In the genomic region with DNA sequence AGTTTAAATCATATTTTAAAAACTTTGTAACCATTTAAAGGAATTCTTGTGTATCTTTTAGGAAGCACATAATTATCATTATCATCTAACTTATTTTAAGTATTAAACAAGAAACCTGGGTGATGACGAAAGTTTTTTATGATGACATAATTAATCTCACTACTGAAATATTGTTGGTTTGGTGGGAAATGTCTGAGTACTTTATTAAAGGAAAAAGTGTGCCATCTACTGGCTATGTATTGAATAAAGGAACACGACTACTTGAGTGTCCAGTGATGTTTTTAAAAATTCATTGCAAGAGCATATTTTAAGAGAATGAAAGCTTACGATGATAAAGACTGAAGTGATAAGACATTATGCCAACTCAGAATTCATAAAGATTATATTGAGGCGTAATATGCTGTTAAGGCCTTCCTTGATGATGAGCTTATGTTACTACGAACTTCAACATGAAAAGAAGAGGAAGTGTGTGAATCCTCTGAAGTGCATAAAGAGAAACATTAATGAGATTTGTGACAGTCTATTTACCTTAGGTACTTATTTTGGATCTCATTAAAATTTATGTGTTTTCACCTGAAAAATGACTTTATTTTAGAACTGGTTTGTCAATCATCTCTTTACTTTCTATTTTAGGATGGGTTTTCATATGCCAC, we compare ENCODE assay signal across 8 cellular contexts. TPM values are rescaled to one million over a fixed set of nuclear protein-coding genes. Genes with fewer than 3 reads are reported as not detected.
A peak's percentile ranks its signal among the peaks of the same experiment; 100 is the strongest.
DNase-seq lines count a peak whose midpoint lies in the region; ATAC-seq and TF ChIP-seq lines count a peak whose summit lies in the region.

No MANE protein-coding gene starts in this region.

- no peak overlapping the region for H3K27ac ChIP-seq in mammary epithelial cell (ENCODE audit: insufficient read depth, low read depth, low read length)

- dilution Hi-C loops in mammary epithelial cell (cut with HindIII; ENCODE audit: low sequenced_read_pairs): no loop called here

- DNase-seq in BE2C (no peak), NCI-H510A (lab: John Stamatoyannopoulos, UW) (peak; percentile 4), mammary epithelial cell (peak; percentile 37), left lobe of liver (ENCODE audit: low spot score) (no peak), HPDE6-E6E7 (ENCODE audit: extremely low spot score) (no peak), 8988T (no peak)

- H3K36me3 ChIP-seq in BE2C (no peaks in the 10 kb centered on the region), mammary epithelial cell (ENCODE audit: insufficient read depth, low read length) (peaks cover 4% of the 10 kb centered on the region)

- H4K20me1 ChIP-seq in mammary epithelial cell (ENCODE audit: insufficient read depth, low read length): no peaks in the 10 kb centered on the region

- ATAC-seq in GM18508 (IDR thresholded peaks at IDR 0.05; ENCODE audit: insufficient read depth, unreplicated experiment) (peak; percentile 66), HG03045 (IDR thresholded peaks at IDR 0.05; ENCODE audit: unreplicated experiment) (peak; percentile 76), left lobe of liver (peak; percentile 78)

- H3K79me2 ChIP-seq in mammary epithelial cell (ENCODE audit: insufficient read depth, low read length): no peaks in the 10 kb centered on the region

- no peaks in the 10 kb centered on the region for H3K27me3 ChIP-seq in BE2C
- no peaks in the 10 kb centered on the region for H3K27me3 ChIP-seq in mammary epithelial cell (ENCODE audit: insufficient read depth, low read length)

- H3K9me3 ChIP-seq in BE2C (no peaks in the 10 kb centered on the region), mammary epithelial cell (replicated peaks; ENCODE audit: insufficient read depth, low read length) (no peaks in the 10 kb centered on the region)

- no peak overlapping the region for H3K4me2 ChIP-seq in mammary epithelial cell (ENCODE audit: insufficient read depth, low read depth, low read length)

- H3K4me1 ChIP-seq in BE2C (no peaks in the 10 kb centered on the region), mammary epithelial cell (ENCODE audit: insufficient read depth, low read length) (no peaks in the 10 kb centered on the region)

- intact Hi-C loops in mammary epithelial cell (cut with micrococcal nuclease): loop anchor here (1.0 to 2.0 kb wide), 2 partner anchors 184 to 663 kb away; a partner anchor contains a TSS

- no peak overlapping the region for H3K9ac ChIP-seq in mammary epithelial cell (ENCODE audit: insufficient read depth, low read length)

- 21% methylated on average over 5 of the region's 5 CpGs for WGBS in mammary epithelial cell (ENCODE audit: low coverage, missing lambda C conversion rate)

- CTCF ChIA-PET in mammary epithelial cell (lab: Charles Lee; ENCODE audit: low non-redundant PET): interaction anchor here (0.6 to 0.8 kb wide), 2 partner anchors 13 to 74 kb away, joined by 4 to 5 read pairs; no protein-coding TSS in a partner anchor

- in situ Hi-C loops in mammary epithelial cell (cut with MboI; ENCODE audit: low sequenced_read_pairs in 2 of 2): loop anchor here (10.0 to 25.0 kb wide), 2 partner anchors 660 to 662 kb away; a partner anchor contains a TSS

- BruUV-seq in mammary epithelial cell (replicated peaks; lab: Mats Ljungman, UMichigan): no TSS peak

- H3K4me3 ChIP-seq in BE2C (ENCODE audit: low read depth, low read length) (no peak overlapping the region), mammary epithelial cell (replicated peaks in 1 of 3; ENCODE audit: insufficient read depth in 1 of 3, low read depth in 2 of 3, low read length in 3 of 3) (no peak overlapping the region)

- H2AFZ ChIP-seq in mammary epithelial cell (ENCODE audit: low read depth, low read length): peak overlapping the region; percentile 37

- peak; percentile 58 for TF ChIP-seq CTCF in BE2C (IDR thresholded peaks at IDR 0.05; ENCODE audit: low read depth, low read length)
- peak; percentile 30 to 48 for TF ChIP-seq CTCF in mammary epithelial cell (conservative IDR thresholded peaks at IDR 0.05 in 1 of 2, IDR thresholded peaks at IDR 0.05 in 1 of 2; ENCODE audit: extremely low read depth in 1 of 2, insufficient read depth in 1 of 2, low read depth in 1 of 2, low read length in 2 of 2)

RNA-seq across cellular contexts. Expression of a gene that starts 12.0 kb away (rescaled TPM):
- 19.5 TPM for polyA plus RNA-seq in BE2C (2012; ENCODE audit: insufficient read depth, insufficient read length, low read depth)
- total RNA-seq in mammary epithelial cell (10 to 100 TPM; 19.5 to 23.3 TPM), left lobe of liver (11.6 TPM)
- 14.8 TPM for polyA plus RNA-seq in mammary epithelial cell
- polyA minus RNA-seq in mammary epithelial cell: 2.7 TPM

RNA-seq across cellular contexts. Expression of a gene that starts 17.8 kb away (rescaled TPM):
- polyA plus RNA-seq in BE2C (2012; ENCODE audit: insufficient read depth, insufficient read length, low read depth): 15.8 TPM
- total RNA-seq in mammary epithelial cell: 10 to 100 TPM; 13.3 to 23.5 TPM
- polyA plus RNA-seq in mammary epithelial cell: 0.94 TPM
- 0.93 TPM for polyA minus RNA-seq in mammary epithelial cell
- 9.1 TPM for total RNA-seq in left lobe of liver

Comparison
In these comparisons a context has a peak if more than half of its experiments do, and no peak if none do; other contexts are left out.
1. DNase-seq: peak in NCI-H510A (single experiment) and mammary epithelial cell (single experiment); none in BE2C (single experiment), left lobe of liver (single experiment), HPDE6-E6E7 (single experiment) and 8988T (single experiment).
2. Peak in every context shown above with its lines, with median percentiles within 50 percentile points of each other: ATAC-seq.